ENCODE assay signal across 13 cellular contexts in genomic region chr21:33019516-33019884, GRCh38. TPM values are rescaled to one million over a fixed set of nuclear protein-coding genes. Genes with fewer than 3 reads are reported as not detected.
DNase-seq lines count a peak whose midpoint lies in the region; ATAC-seq and TF ChIP-seq lines count a peak whose summit lies in the region.
"Had no signal": no experiment of that assay in that cellular context is flagged by ENCODE, and none has a peak within 500 bp of the region (broad histone marks: within the 10 kb centered on the region; RNA-seq: fewer than 3 reads in every experiment).

No MANE protein-coding gene starts in this region.

- no peaks in the 10 kb centered on the region for H3K36me3 Mint-ChIP-seq in activated naive CD8-positive, alpha-beta T cell
- H3K36me3 Mint-ChIP-seq in activated naive CD8-positive, alpha-beta T cell treated with anti-CD3 and anti-CD28 coated beads, Interleukin-2, amount 50 U/mL, for 24 hours (ENCODE audit: low read depth) = no peaks in the 10 kb centered on the region
- H3K36me3 Mint-ChIP-seq in WTC11 (no peaks in the 10 kb centered on the region), immature natural killer cell (peaks cover 0 to 6% (median 0%) of the 10 kb centered on the region in 3 donors)

- ATAC-seq in activated naive CD8-positive, alpha-beta T cell treated with anti-CD3 and anti-CD28 coated beads, Interleukin-2, amount 50 U/mL, for 24 hours = no peak
- ATAC-seq in WTC11 (no peak), HG02610 (IDR thresholded peaks at IDR 0.05; ENCODE audit: unreplicated experiment) (no peak)

- 3 to 8% (median 6%) methylated on average over 17 of the region's 17 CpGs for WGBS in stomach, 5 donors

- H3K36me3 ChIP-seq in stomach = no peaks in the 10 kb centered on the region
- H3K36me3 ChIP-seq: esophagus muscularis mucosa had no signal

- peaks cover 35 to 100% (median 65%) of the 10 kb centered on the region in 3 donors for H3K27me3 ChIP-seq in stomach

- no peak for TF ChIP-seq EP300 in stomach (IDR thresholded peaks at IDR 0.05)

- no peak overlapping the region for H3K27ac ChIP-seq in stomach
- no peak overlapping the region for H3K27ac ChIP-seq in substantia nigra (ENCODE audit: low read depth, low read length, poor library complexity, severe bottlenecking)
- H3K27ac ChIP-seq: esophagus muscularis mucosa had no signal

- H3K4me3 ChIP-seq in stomach = peak overlapping the region in 3 of 4 donors; percentile 15 to 41 (median 18)

- intact Hi-C loops in stomach (cut with DNase I; ENCODE audit: low total_unique reads) = no loop called here

- no peak for TF ChIP-seq POLR2A in stomach (IDR thresholded peaks at IDR 0.05)

- peak overlapping the region; percentile 81 for H3K4me3 Mint-ChIP-seq in activated naive CD8-positive, alpha-beta T cell
- no peak overlapping the region for H3K4me3 Mint-ChIP-seq in activated naive CD8-positive, alpha-beta T cell treated with anti-CD3 and anti-CD28 coated beads, Interleukin-2, amount 50 U/mL, for 24 hours
- peak overlapping the region; percentile 60 for H3K4me3 Mint-ChIP-seq in WTC11
- H3K4me3 Mint-ChIP-seq in immature natural killer cell = peak overlapping the region; percentile 68 to 92 (median 77)

- no peak for DNase-seq in activated naive CD8-positive, alpha-beta T cell treated with anti-CD3 and anti-CD28 coated beads, Interleukin-2, amount 50 U/mL, for 24 hours
- DNase-seq in WTC11 (ENCODE audit: low spot score) = no peak
- DNase-seq in immature natural killer cell = no peak
- no peak for DNase-seq in stomach
- DNase-seq in activated gamma-delta T cell treated with Interleukin-2 at 50 U/mL for 16 hours = no peak
- no peak for DNase-seq in substantia nigra (lab: John Stamatoyannopoulos, UW)
- DNase-seq: activated CD8-positive, alpha-beta memory T cell treated with anti-CD3 and anti-CD28 coated beads, Interleukin-2, amount 50 U/mL, for 48 hours; NCI-H1694 treated with DMSO at 0.1 percent for 48 hours; NCI-H69 had no signal

- peaks cover 59% of the 10 kb centered on the region for H3K27me3 Mint-ChIP-seq in activated naive CD8-positive, alpha-beta T cell
- peaks cover 90% of the 10 kb centered on the region for H3K27me3 Mint-ChIP-seq in activated naive CD8-positive, alpha-beta T cell treated with anti-CD3 and anti-CD28 coated beads, Interleukin-2, amount 50 U/mL, for 24 hours
- H3K27me3 Mint-ChIP-seq in WTC11 (ENCODE audit: low read depth) (peaks cover 99% of the 10 kb centered on the region), immature natural killer cell (ENCODE audit: low read depth in 3 of 3) (peaks cover 32 to 53% (median 48%) of the 10 kb centered on the region in 3 donors)

- H3K27ac Mint-ChIP-seq in activated naive CD8-positive, alpha-beta T cell = no peak overlapping the region
- no peak overlapping the region for H3K27ac Mint-ChIP-seq in activated naive CD8-positive, alpha-beta T cell treated with anti-CD3 and anti-CD28 coated beads, Interleukin-2, amount 50 U/mL, for 24 hours
- no peak overlapping the region for H3K27ac Mint-ChIP-seq in WTC11
- H3K27ac Mint-ChIP-seq in immature natural killer cell = peak overlapping the region in 3 of 6 donors; percentile 2 to 46 (median 33)

- no peaks in the 10 kb centered on the region for H3K9me3 Mint-ChIP-seq in activated naive CD8-positive, alpha-beta T cell (ENCODE audit: low read depth)
- H3K9me3 Mint-ChIP-seq in activated naive CD8-positive, alpha-beta T cell treated with anti-CD3 and anti-CD28 coated beads, Interleukin-2, amount 50 U/mL, for 24 hours = no peaks in the 10 kb centered on the region
- H3K9me3 Mint-ChIP-seq in WTC11 (no peaks in the 10 kb centered on the region), immature natural killer cell (peaks cover 0 to 3% (median 0%) of the 10 kb centered on the region in 6 donors)

- H3K4me1 Mint-ChIP-seq in activated naive CD8-positive, alpha-beta T cell (ENCODE audit: low read depth) = peaks cover 34% of the 10 kb centered on the region
- peaks cover 27% of the 10 kb centered on the region for H3K4me1 Mint-ChIP-seq in activated naive CD8-positive, alpha-beta T cell treated with anti-CD3 and anti-CD28 coated beads, Interleukin-2, amount 50 U/mL, for 24 hours
- H3K4me1 Mint-ChIP-seq in WTC11 (peaks cover 36% of the 10 kb centered on the region), immature natural killer cell (peaks cover 36 to 48% of the 10 kb centered on the region in 2 donors)

- no peaks in the 10 kb centered on the region for H3K9me3 ChIP-seq in stomach
- H3K9me3 ChIP-seq: esophagus muscularis mucosa had no signal

- no peak for TF ChIP-seq CTCF in WTC11 (IDR thresholded peaks at IDR 0.05)
- no peak for TF ChIP-seq CTCF in stomach (IDR thresholded peaks at IDR 0.05)

- POLR2A ChIA-PET in WTC11 (lab: Charles Lee) = no interaction called here

- CTCF ChIA-PET in WTC11 (lab: Charles Lee) = interaction anchor here (0.9 to 4.7 kb wide), 7 partner anchors 10 to 108 kb away, joined by 3 to 20 read pairs (median 4); no protein-coding TSS in a partner anchor

- H3K4me1 ChIP-seq in stomach = peaks cover 7 to 35% (median 31%) of the 10 kb centered on the region in 4 donors

TF ChIP-seq in WTC11, 78 proteins besides CTCF, POLR2A, EP300 and RAD21:
- TF ChIP-seq USF1 (CRISPR knock-in tag; IDR thresholded peaks at IDR 0.05) (no peak), ZNF263 (CRISPR knock-in tag; IDR thresholded peaks at IDR 0.05; ENCODE audit: low read depth) (no peak), NFE2L1 (CRISPR knock-in tag; IDR thresholded peaks at IDR 0.05) (no peak), ZNF121 (CRISPR knock-in tag; IDR thresholded peaks at IDR 0.05) (no peak), GTF2I (CRISPR knock-in tag; conservative IDR thresholded peaks at IDR 0.05) (no peak), PREB (CRISPR knock-in tag; IDR thresholded peaks at IDR 0.05; ENCODE audit: borderline replicate concordance) (no peak), ZNF219 (CRISPR knock-in tag; IDR thresholded peaks at IDR 0.05; ENCODE audit: borderline replicate concordance) (no peak), ZBTB21 (CRISPR knock-in tag; IDR thresholded peaks at IDR 0.05; ENCODE audit: borderline replicate concordance) (no peak), ZNF317 (CRISPR knock-in tag; IDR thresholded peaks at IDR 0.05; ENCODE audit: borderline replicate concordance, low read depth) (no peak), ELF4 (CRISPR knock-in tag; IDR thresholded peaks at IDR 0.05; ENCODE audit: low read depth) (no peak), ZSCAN18 (CRISPR knock-in tag; IDR thresholded peaks at IDR 0.05) (no peak), ATF1 (CRISPR knock-in tag; IDR thresholded peaks at IDR 0.05) (no peak), TP53 (CRISPR knock-in tag; IDR thresholded peaks at IDR 0.05) (no peak), NR2C2 (CRISPR knock-in tag; IDR thresholded peaks at IDR 0.05) (no peak)
- TF ChIP-seq, protein P1, sequence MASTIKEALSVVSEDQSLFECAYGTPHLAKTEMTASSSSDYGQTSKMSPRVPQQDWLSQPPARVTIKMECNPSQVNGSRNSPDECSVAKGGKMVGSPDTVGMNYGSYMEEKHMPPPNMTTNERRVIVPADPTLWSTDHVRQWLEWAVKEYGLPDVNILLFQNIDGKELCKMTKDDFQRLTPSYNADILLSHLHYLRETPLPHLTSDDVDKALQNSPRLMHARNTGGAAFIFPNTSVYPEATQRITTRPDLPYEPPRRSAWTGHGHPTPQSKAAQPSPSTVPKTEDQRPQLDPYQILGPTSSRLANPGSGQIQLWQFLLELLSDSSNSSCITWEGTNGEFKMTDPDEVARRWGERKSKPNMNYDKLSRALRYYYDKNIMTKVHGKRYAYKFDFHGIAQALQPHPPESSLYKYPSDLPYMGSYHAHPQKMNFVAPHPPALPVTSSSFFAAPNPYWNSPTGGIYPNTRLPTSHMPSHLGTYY (CRISPR knock-in tag; IDR thresholded peaks at IDR 0.05) = no peak
TF ChIP-seq in WTC11: peak in this region for 0.

RNA-seq across cellular contexts. Expression of gene OLIG2, which starts 6.2 kb away (rescaled TPM):
- total RNA-seq in WTC11 (2021) = 0.60 to 0.79 TPM (median 0.71 TPM) in 3 replicates
- polyA plus RNA-seq in immature natural killer cell = not detected
- total RNA-seq in stomach = not detected
- polyA plus RNA-seq in stomach = not detected
- total RNA-seq: bronchial epithelial cell, esophagus muscularis mucosa had no signal

RNA-seq across cellular contexts. Expression of gene OLIG1, which starts 50.4 kb away (rescaled TPM):
- total RNA-seq in WTC11 (2021) (2.1 to 2.4 TPM (median 2.2 TPM) in 3 replicates), stomach (not detected)
- polyA plus RNA-seq in immature natural killer cell (not detected), stomach (not detected)
- total RNA-seq: bronchial epithelial cell, esophagus muscularis mucosa had no signal
